ENCODE assay signal across 21 cellular contexts in the genomic region with DNA sequence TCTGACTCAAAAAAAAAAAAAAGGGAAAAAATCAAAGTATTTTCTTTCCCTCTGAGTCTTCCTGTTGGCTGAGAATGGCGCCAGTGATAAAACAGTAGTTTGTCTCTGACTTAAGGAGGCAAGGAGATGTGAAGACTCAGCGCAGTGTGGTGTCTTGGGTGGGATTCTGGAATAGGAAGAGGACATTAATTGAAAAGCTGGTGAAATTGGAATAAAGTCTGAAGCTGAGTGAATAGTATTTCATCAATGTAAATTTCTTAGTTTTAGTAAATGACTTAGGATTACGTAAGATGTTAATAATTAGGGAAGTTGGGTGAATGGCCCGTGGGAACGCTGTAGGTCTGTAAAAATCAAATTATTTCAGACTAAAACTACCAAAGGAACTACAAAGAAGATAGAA.
"Had no signal": no experiment of that assay in that cellular context is flagged by ENCODE, and none has a peak within 500 bp of the region (broad histone marks: within the 10 kb centered on the region; RNA-seq: fewer than 3 reads in every experiment).

No MANE protein-coding gene starts in this region.

- H2AFZ ChIP-seq: parathyroid adenoma had no signal

- H3K27me3 ChIP-seq: foreskin keratinocyte, tibial artery had no signal

- H3K4me3 ChIP-seq: left ventricle myocardium inferior, tibial artery had no signal

- H3K36me3 ChIP-seq: left ventricle myocardium inferior, tibial artery had no signal

- H3K4me1 ChIP-seq: left ventricle myocardium inferior, tibial artery had no signal

- H3K9me3 ChIP-seq: left ventricle myocardium inferior, tibial artery had no signal

- DNase-seq: activated CD4-positive, alpha-beta T cell treated with anti-CD3 and anti-CD28 coated beads for 36 hours; activated CD8-positive, alpha-beta T cell treated with anti-CD3 and anti-CD28 coated beads for 36 hours; activated gamma-delta T cell; activated naive CD8-positive, alpha-beta T cell treated with anti-CD3 and anti-CD28 coated beads for 36 hours; activated T-cell treated with anti-CD3 and anti-CD28 coated beads, Interleukin-2, amount 50 U/mL, for 72 hours; anterior cingulate cortex; cortex of kidney; effector memory CD8-positive, alpha-beta T cell; foreskin keratinocyte; glutamatergic neuron; hypothalamus; left ventricle myocardium inferior; naive thymus-derived CD8-positive, alpha-beta T cell; retina; stimulated activated CD4-positive, alpha-beta T cell treated with anti-CD3 and anti-CD28 coated beads, Interleukin-2, amount 100 ng/mL, for 48 hours; stimulated activated naive B cell treated with anti-CD40 and anti-IgM and Interleukin-4, amounts not matched to agents 10 μg/mL and 1 μg/mL and 100 μg/mL, for 72 hours; T-helper 9 cell; tibial artery had no signal

- ATAC-seq: activated CD4-positive, alpha-beta T cell treated with anti-CD3 and anti-CD28 coated beads for 36 hours; activated CD8-positive, alpha-beta T cell treated with anti-CD3 and anti-CD28 coated beads for 36 hours; activated T-cell treated with anti-CD3 and anti-CD28 coated beads, Interleukin-2, amount 50 U/mL, for 72 hours; effector memory CD8-positive, alpha-beta T cell; foreskin keratinocyte; naive thymus-derived CD8-positive, alpha-beta T cell; stimulated activated naive B cell treated with anti-CD40 and anti-IgM and Interleukin-4, amounts not matched to agents 10 μg/mL and 1 μg/mL and 100 μg/mL, for 72 hours had no signal

- H3K9ac ChIP-seq: parathyroid adenoma had no signal

- H3K27ac ChIP-seq: foreskin keratinocyte, left ventricle myocardium inferior, parathyroid adenoma, tibial artery, VCaP had no signal

- FAIRE-seq: urothelium cell line had no signal

- H3K79me2 ChIP-seq: parathyroid adenoma had no signal
